8 cellular contexts compared by ENCODE assay signal in the genomic region with DNA sequence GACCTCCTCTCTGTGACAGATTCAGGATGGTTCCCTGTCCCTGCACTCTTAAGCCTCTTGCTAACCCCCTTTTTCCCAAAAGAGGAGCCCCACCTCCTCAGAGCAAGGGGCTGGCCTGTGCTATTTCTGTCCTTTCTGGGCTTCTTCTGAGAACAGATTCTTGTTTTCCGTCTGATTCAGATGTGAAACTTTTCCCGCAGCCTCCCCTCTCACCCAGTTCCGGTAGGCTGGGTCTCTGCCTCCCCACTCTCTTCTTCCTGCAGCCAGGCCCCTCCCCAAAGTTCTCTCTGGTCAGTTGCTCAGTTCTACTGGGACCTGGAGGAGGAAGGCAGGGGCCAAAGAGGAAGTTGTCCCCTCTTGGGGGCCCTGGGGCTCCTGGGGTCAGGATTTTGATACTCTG. TPM values are rescaled to one million over a fixed set of nuclear protein-coding genes. Genes with fewer than 3 reads are reported as not detected.
DNase-seq lines count a peak whose midpoint lies in the region; ATAC-seq and TF ChIP-seq lines count a peak whose summit lies in the region.

No MANE protein-coding gene starts in this region.

- intact Hi-C loops in activated CD4-positive, alpha-beta memory T cell treated with anti-CD3 and anti-CD28 coated beads for 36 hours (cut with micrococcal nuclease) = loop anchor here (2.0 kb wide), 1 partner anchor 38 kb away; no protein-coding TSS in a partner anchor

- peak overlapping the region; percentile 69 for H3K4me3 Mint-ChIP-seq in activated CD4-positive, alpha-beta memory T cell treated with anti-CD3 and anti-CD28 coated beads for 36 hours

- H3K4me1 ChIP-seq in right atrium auricular region = peaks cover 0 to 6% of the 10 kb centered on the region in 2 donors

- POLR2A ChIA-PET in activated CD4-positive, alpha-beta memory T cell treated with anti-CD3 and anti-CD28 coated beads for 36 hours (lab: Charles Lee) = interaction anchor here (1.1 to 1.4 kb wide), 2 partner anchors 9 to 12 kb away, joined by 4 to 5 read pairs; partner anchors contain the start of gene PDE1B

- H3K9me3 ChIP-seq in right atrium auricular region = no peaks in the 10 kb centered on the region

- H3K27me3 Mint-ChIP-seq in activated CD4-positive, alpha-beta memory T cell treated with anti-CD3 and anti-CD28 coated beads for 36 hours = no peaks in the 10 kb centered on the region

- H3K9me3 Mint-ChIP-seq in activated CD4-positive, alpha-beta memory T cell treated with anti-CD3 and anti-CD28 coated beads for 36 hours = no peaks in the 10 kb centered on the region

- no peaks in the 10 kb centered on the region for H3K36me3 Mint-ChIP-seq in activated CD4-positive, alpha-beta memory T cell treated with anti-CD3 and anti-CD28 coated beads for 36 hours

- CTCF ChIA-PET in activated CD4-positive, alpha-beta memory T cell treated with anti-CD3 and anti-CD28 coated beads for 36 hours (lab: Charles Lee) = interaction anchor here (1.2 to 3.5 kb wide), 2 partner anchors 19 to 34 kb away, joined by 9 to 19 read pairs; no protein-coding TSS in a partner anchor

- DNase-seq in H7 (no peak), right atrium auricular region (ENCODE audit: low spot score) (no peak), NCI-H510A (lab: John Stamatoyannopoulos, UW) (no peak), AG08396 (ENCODE audit: low spot score) (no peak)
- peak; percentile 44 for DNase-seq in activated CD4-positive, alpha-beta memory T cell treated with anti-CD3 and anti-CD28 coated beads for 36 hours
- DNase-seq in activated CD4-positive, CD25-positive, alpha-beta regulatory T cell (lab: John Stamatoyannopoulos, UW) = no peak

- peak overlapping the region; percentile 74 for H3K27ac Mint-ChIP-seq in activated CD4-positive, alpha-beta memory T cell treated with anti-CD3 and anti-CD28 coated beads for 36 hours

- H3K4me3 ChIP-seq in H7 (ENCODE audit: insufficient read depth, low read depth, low read length) = peak overlapping the region; percentile 6; the same call in 1 of the 2 replicates
- peak overlapping the region; percentile 9 to 43 for H3K4me3 ChIP-seq in right atrium auricular region
- peak overlapping the region in 6 of 7 experiments; percentile 15 to 38 (median 23) for H3K4me3 ChIP-seq in skin epidermis

- TF ChIP-seq CTCF in right atrium auricular region (IDR thresholded peaks at IDR 0.05) = no peak

- H3K36me3 ChIP-seq in H7 (replicated peaks; ENCODE audit: control insufficient read depth, insufficient read depth, low read length) (no peaks in the 10 kb centered on the region), right atrium auricular region (no peaks in the 10 kb centered on the region)

- H3K27me3 ChIP-seq in H7 (ENCODE audit: control insufficient read depth, insufficient read depth, low read length) (peaks cover 58% of the 10 kb centered on the region), right atrium auricular region (no peaks in the 10 kb centered on the region)

- H3K4me1 Mint-ChIP-seq in activated CD4-positive, alpha-beta memory T cell treated with anti-CD3 and anti-CD28 coated beads for 36 hours (ENCODE audit: low read depth) = peaks cover 23% of the 10 kb centered on the region

- H3K27ac ChIP-seq in right atrium auricular region (peak overlapping the region; percentile 59 to 66), skin epidermis (peak overlapping the region in 16 of 21 experiments; percentile 30 to 77 (median 64))

- ATAC-seq in GM21360 (IDR thresholded peaks at IDR 0.05; ENCODE audit: unreplicated experiment) = no peak

RNA-seq across cellular contexts. Expression of gene PDE1B, which starts 11.8 kb away (rescaled TPM):
- 5.0 and 7.7 TPM in 2 replicates for total RNA-seq in H7 (2014; rRNA removed; shearing (Covaris generic))
- 10 to 100 TPM; 10.4 to 11.1 TPM for total RNA-seq in activated CD4-positive, alpha-beta memory T cell treated with anti-CD3 and anti-CD28 coated beads for 36 hours
- 1 to 10 TPM; 1.7 to 4.8 TPM for total RNA-seq in right atrium auricular region

RNA-seq across cellular contexts. Expression of gene PPP1R1A, which starts 27.3 kb away (rescaled TPM):
- 23.8 and 24.3 TPM in 2 replicates for total RNA-seq in H7 (2014; rRNA removed; shearing (Covaris generic))
- total RNA-seq in activated CD4-positive, alpha-beta memory T cell treated with anti-CD3 and anti-CD28 coated beads for 36 hours = not detected
- 100 to 1,000 TPM; 104 to 111 TPM for total RNA-seq in right atrium auricular region

Comparison
In these comparisons a context has a peak if more than half of its experiments do, and no peak if none do; other contexts are left out.
1. RNA of gene PPP1R1A, which starts 27.3 kb away (total RNA-seq): 104 to 111 TPM in right atrium auricular region and 23.8 to 24.3 TPM in H7; not detected in activated CD4-positive, alpha-beta memory T cell treated with anti-CD3 and anti-CD28 coated beads for 36 hours; every median in the first group is over 10 times any median in the second.
2. Peak in every context shown above with its lines, with median percentiles within 50 percentile points of each other: H3K4me3 ChIP-seq.